In genomic region chr9:90909225-90909624, GRCh38 we compare ENCODE assay signal across 20 cellular contexts.
DNase-seq lines count a peak whose midpoint lies in the region; ATAC-seq lines count a peak whose summit lies in the region.
"Had no signal": no experiment of that assay in that cellular context is flagged by ENCODE, and none has a peak within 500 bp of the region (broad histone marks: within the 10 kb centered on the region; RNA-seq: fewer than 3 reads in every experiment).

No MANE protein-coding gene starts in this region.

- peaks cover 0 to 5% (median 0%) of the 10 kb centered on the region in 3 donors for H3K27me3 Mint-ChIP-seq in immature natural killer cell (ENCODE audit: low read depth in 3 of 3)
- H3K27me3 Mint-ChIP-seq: activated naive CD4-positive, alpha-beta T cell treated with anti-CD3 and anti-CD28 coated beads, Interleukin-2, amount 10 ng/mL, durations not matched to agents 7 days and 5 days had no signal

- DNase-seq in DMS53 (lab: John Stamatoyannopoulos, UW) (peak; percentile 42), DMS53 treated with DMSO at 0.1 percent for 48 hours (lab: John Stamatoyannopoulos, UW; ENCODE audit: unreplicated experiment) (no peak), ureter (ENCODE audit: low spot score) (peak; percentile 18), superior temporal gyrus (ENCODE audit: extremely low spot score) (no peak), GF-D8 (lab: John Stamatoyannopoulos, UW) (no peak), immature natural killer cell (no peak)
- DNase-seq: activated CD4-positive, alpha-beta memory T cell treated with anti-CD3 and anti-CD28 coated beads, Interleukin-2, amount 10 ng/mL, durations not matched to agents 7 days and 5 days; activated naive CD4-positive, alpha-beta T cell treated with anti-CD3 and anti-CD28 coated beads, Interleukin-2, amount 10 ng/mL, durations not matched to agents 7 days and 5 days; activated T-cell treated with anti-CD3 and anti-CD28 coated beads, Interleukin-2, amount 50 U/mL, for 48 hours; anterior cingulate cortex; central memory CD4-positive, alpha-beta T cell; gastrocnemius medialis; HFFc6; natural killer cell; ovary; right lobe of liver; stimulated activated naive CD8-positive, alpha-beta T cell treated with anti-CD3 and anti-CD28 coated beads, Interleukin-15, Interleukin-2, amounts not matched to agents 100 U/mL and 50 U/mL, for 24 hours had no signal

- no peak overlapping the region for H3K27ac Mint-ChIP-seq in immature natural killer cell
- H3K27ac Mint-ChIP-seq: activated CD4-positive, alpha-beta memory T cell treated with anti-CD3 and anti-CD28 coated beads, Interleukin-2, amount 10 ng/mL, durations not matched to agents 7 days and 5 days; activated naive CD4-positive, alpha-beta T cell treated with anti-CD3 and anti-CD28 coated beads, Interleukin-2, amount 10 ng/mL, durations not matched to agents 7 days and 5 days; HFFc6; natural killer cell; T-helper 1 cell treated with Interleukin-12 subunit alpha and Interleukin-12 subunit beta and Interleukin-4 antibody, amounts not matched to agents 30 μg/mL and 1 μg/mL, for 36 hours had no signal

- no peaks in the 10 kb centered on the region for H3K36me3 Mint-ChIP-seq in immature natural killer cell
- H3K36me3 Mint-ChIP-seq: activated naive CD4-positive, alpha-beta T cell treated with anti-CD3 and anti-CD28 coated beads, Interleukin-2, amount 10 ng/mL, durations not matched to agents 7 days and 5 days; natural killer cell had no signal

- no peaks in the 10 kb centered on the region for H3K9me3 Mint-ChIP-seq in immature natural killer cell
- H3K9me3 Mint-ChIP-seq: activated CD4-positive, alpha-beta memory T cell treated with anti-CD3 and anti-CD28 coated beads, Interleukin-2, amount 10 ng/mL, durations not matched to agents 7 days and 5 days; activated naive CD4-positive, alpha-beta T cell treated with anti-CD3 and anti-CD28 coated beads, Interleukin-2, amount 10 ng/mL, durations not matched to agents 7 days and 5 days; HFFc6; natural killer cell; T-helper 1 cell treated with Interleukin-12 subunit alpha and Interleukin-12 subunit beta and Interleukin-4 antibody, amounts not matched to agents 30 μg/mL and 1 μg/mL, for 36 hours had no signal

- no peak overlapping the region for H3K4me3 Mint-ChIP-seq in immature natural killer cell
- H3K4me3 Mint-ChIP-seq: activated CD4-positive, alpha-beta memory T cell treated with anti-CD3 and anti-CD28 coated beads, Interleukin-2, amount 10 ng/mL, durations not matched to agents 7 days and 5 days; activated naive CD4-positive, alpha-beta T cell treated with anti-CD3 and anti-CD28 coated beads, Interleukin-2, amount 10 ng/mL, durations not matched to agents 7 days and 5 days; HFFc6; natural killer cell; T-helper 1 cell treated with Interleukin-12 subunit alpha and Interleukin-12 subunit beta and Interleukin-4 antibody, amounts not matched to agents 30 μg/mL and 1 μg/mL, for 36 hours had no signal

- H3K4me1 Mint-ChIP-seq in immature natural killer cell, result peaks cover 0 to 11% of the 10 kb centered on the region in 2 donors
- H3K4me1 Mint-ChIP-seq: activated CD4-positive, alpha-beta memory T cell treated with anti-CD3 and anti-CD28 coated beads, Interleukin-2, amount 10 ng/mL, durations not matched to agents 7 days and 5 days; activated naive CD4-positive, alpha-beta T cell treated with anti-CD3 and anti-CD28 coated beads, Interleukin-2, amount 10 ng/mL, durations not matched to agents 7 days and 5 days had no signal

- ATAC-seq in GM21447 (IDR thresholded peaks at IDR 0.05; ENCODE audit: unreplicated experiment), result peak; percentile 51
- peak; percentile 68 for ATAC-seq in HG03432 (IDR thresholded peaks at IDR 0.05; ENCODE audit: unreplicated experiment)
- ATAC-seq: gastrocnemius medialis; natural killer cell; stimulated activated naive CD8-positive, alpha-beta T cell treated with anti-CD3 and anti-CD28 coated beads, Interleukin-15, Interleukin-2, amounts not matched to agents 100 U/mL and 50 U/mL, for 24 hours had no signal

Comparison
In these comparisons a context has a peak if more than half of its experiments do, and no peak if none do; other contexts are left out.
1. DNase-seq: peak in DMS53 (single experiment) and ureter (single experiment); none in DMS53 treated with DMSO at 0.1 percent for 48 hours (single experiment), superior temporal gyrus (single experiment), GF-D8 (single experiment) and immature natural killer cell (0 of 3).